Comparison of ENCODE assay signal across 1 cellular context in genomic region chr18:40851014-40851429, GRCh38.
TF ChIP-seq lines count a peak whose summit lies in the region.

No MANE protein-coding gene starts in this region.

TF ChIP-seq in GM23338, 12 proteins besides CTCF, POLR2A, EP300 and RAD21 (continued from another document):
- TF ChIP-seq ZNF462 (CRISPR knock-in tag; IDR thresholded peaks at IDR 0.05) (no peak), REST (IDR thresholded peaks at IDR 0.05; ENCODE audit: unreplicated experiment) (no peak), ZNF331 (CRISPR knock-in tag; IDR thresholded peaks at IDR 0.05; ENCODE audit: low read depth) (no peak), ZNF114 (CRISPR knock-in tag; IDR thresholded peaks at IDR 0.05) (no peak), ETS1 (IDR thresholded peaks at IDR 0.05) (no peak), EZH2 (IDR thresholded peaks at IDR 0.05; ENCODE audit: low read depth, unreplicated experiment) (no peak), CREB1 (CRISPR knock-in tag; IDR thresholded peaks at IDR 0.05; ENCODE audit: low read depth) (no peak), POLR2AphosphoS5 (IDR thresholded peaks at IDR 0.05; ENCODE audit: low read depth) (no peak), NANOG (IDR thresholded peaks at IDR 0.05; ENCODE audit: borderline replicate concordance) (no peak), JUNB (IDR thresholded peaks at IDR 0.05; ENCODE audit: unreplicated experiment) (no peak), EZH2phosphoT487 (IDR thresholded peaks at IDR 0.05; ENCODE audit: unreplicated experiment) (no peak)
